1 cellular context compared by ENCODE assay signal in the genomic region with DNA sequence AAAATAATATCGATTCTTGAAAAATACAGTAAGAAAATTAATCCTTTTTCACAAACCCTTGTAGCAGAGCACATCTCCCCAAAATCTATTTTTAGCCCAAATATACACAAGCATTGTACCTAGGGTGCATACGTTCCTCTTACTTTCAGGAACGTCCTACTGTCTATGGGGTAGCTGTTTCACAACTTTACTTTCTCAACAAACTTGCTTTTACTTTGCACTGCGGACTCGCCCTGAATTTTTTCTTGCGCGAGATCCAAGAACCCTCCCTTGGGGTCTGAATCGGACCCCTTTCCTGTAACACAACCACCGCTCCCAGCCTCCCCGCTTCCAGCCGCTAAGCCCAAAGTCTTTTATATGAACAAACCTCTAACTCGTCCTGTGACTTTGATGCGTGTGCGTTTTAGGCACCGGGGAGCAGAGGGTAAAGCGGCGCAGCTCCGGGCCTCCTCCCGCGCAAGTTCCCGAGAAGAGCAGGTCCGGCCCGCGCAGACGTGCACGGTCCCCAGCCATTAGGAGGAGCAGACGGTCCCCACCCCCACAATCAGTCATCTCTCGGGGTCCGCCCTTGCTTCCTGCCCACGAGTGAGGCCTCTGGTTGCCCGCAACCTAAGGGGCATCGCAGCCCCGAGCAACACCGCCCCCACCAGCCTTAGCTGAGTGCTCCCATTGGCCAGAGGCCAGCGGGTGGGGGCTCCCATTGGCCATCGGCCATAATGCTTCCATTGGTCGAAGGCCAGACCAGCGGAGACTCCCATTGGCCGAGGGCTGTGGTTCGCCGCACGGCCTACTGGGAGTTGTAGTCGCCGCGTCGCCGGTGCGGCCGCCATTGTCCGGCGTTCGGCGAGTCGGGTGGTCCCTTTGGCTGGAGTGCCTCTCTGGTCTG.
TF ChIP-seq lines count a peak whose summit lies in the region.

A gene (plus strand): TSS at position 800 of the 886 bp plus-strand sequence. CDS start 127 bp downstream, outside the sequence.

TF ChIP-seq in GM12878, 131 proteins besides CTCF, POLR2A, EP300 and RAD21 (continued from another document and continues in another):
- TF ChIP-seq, protein P1, sequence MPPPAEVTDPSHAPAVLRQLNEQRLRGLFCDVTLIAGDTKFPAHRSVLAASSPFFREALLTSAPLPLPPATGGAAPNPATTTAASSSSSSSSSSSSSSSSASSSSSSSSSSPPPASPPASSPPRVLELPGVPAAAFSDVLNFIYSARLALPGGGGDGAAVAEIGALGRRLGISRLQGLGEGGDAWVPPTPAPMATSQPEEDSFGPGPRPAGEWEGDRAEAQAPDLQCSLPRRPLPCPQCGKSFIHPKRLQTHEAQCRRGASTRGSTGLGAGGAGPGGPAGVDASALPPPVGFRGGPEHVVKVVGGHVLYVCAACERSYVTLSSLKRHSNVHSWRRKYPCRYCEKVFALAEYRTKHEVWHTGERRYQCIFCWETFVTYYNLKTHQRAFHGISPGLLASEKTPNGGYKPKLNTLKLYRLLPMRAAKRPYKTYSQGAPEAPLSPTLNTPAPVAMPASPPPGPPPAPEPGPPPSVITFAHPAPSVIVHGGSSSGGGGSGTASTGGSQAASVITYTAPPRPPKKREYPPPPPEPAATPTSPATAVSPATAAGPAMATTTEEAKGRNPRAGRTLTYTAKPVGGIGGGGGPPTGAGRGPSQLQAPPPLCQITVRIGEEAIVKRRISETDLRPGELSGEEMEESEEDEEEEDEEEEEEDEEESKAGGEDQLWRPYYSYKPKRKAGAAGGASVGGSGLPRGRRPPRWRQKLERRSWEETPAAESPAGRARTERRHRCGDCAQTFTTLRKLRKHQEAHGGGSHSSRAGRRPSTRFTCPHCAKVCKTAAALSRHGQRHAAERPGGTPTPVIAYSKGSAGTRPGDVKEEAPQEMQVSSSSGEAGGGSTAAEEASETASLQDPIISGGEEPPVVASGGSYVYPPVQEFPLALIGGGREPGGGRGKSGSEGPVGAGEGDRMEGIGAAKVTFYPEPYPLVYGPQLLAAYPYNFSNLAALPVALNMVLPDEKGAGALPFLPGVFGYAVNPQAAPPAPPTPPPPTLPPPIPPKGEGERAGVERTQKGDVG (CRISPR knock-in tag; IDR thresholded peaks at IDR 0.05), result no peak
- TF ChIP-seq BACH1 (IDR thresholded peaks at IDR 0.05; ENCODE audit: borderline replicate concordance), result no peak
- TF ChIP-seq, protein P2, sequence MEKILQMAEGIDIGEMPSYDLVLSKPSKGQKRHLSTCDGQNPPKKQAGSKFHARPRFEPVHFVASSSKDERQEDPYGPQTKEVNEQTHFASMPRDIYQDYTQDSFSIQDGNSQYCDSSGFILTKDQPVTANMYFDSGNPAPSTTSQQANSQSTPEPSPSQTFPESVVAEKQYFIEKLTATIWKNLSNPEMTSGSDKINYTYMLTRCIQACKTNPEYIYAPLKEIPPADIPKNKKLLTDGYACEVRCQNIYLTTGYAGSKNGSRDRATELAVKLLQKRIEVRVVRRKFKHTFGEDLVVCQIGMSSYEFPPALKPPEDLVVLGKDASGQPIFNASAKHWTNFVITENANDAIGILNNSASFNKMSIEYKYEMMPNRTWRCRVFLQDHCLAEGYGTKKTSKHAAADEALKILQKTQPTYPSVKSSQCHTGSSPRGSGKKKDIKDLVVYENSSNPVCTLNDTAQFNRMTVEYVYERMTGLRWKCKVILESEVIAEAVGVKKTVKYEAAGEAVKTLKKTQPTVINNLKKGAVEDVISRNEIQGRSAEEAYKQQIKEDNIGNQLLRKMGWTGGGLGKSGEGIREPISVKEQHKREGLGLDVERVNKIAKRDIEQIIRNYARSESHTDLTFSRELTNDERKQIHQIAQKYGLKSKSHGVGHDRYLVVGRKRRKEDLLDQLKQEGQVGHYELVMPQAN (conservative IDR thresholded peaks at IDR 0.05), result no peak
- TF ChIP-seq SUZ12 (IDR thresholded peaks at IDR 0.05; ENCODE audit: unreplicated experiment), result no peak
- TF ChIP-seq TCF7 (IDR thresholded peaks at IDR 0.05; ENCODE audit: borderline replicate concordance), result no peak
- peak; percentile 98 for TF ChIP-seq SP1 (IDR thresholded peaks at IDR 0.05; ENCODE audit: low read depth, low read length)
- no peak for TF ChIP-seq HDAC2 (IDR thresholded peaks at IDR 0.05)
- peak; percentile 61; the same call in 1 of the 2 replicates for TF ChIP-seq TAF1 (IDR thresholded peaks at IDR 0.05; ENCODE audit: borderline replicate concordance, low read depth, low read length)
- TF ChIP-seq NBN (IDR thresholded peaks at IDR 0.05), result peak; percentile 80; the same call in 1 of the 2 replicates
- no peak for TF ChIP-seq LARP7 (IDR thresholded peaks at IDR 0.05)
- TF ChIP-seq ESRRA (IDR thresholded peaks at IDR 0.05; ENCODE audit: low read length), result no peak
- TF ChIP-seq MTA3 (IDR thresholded peaks at IDR 0.05; ENCODE audit: borderline replicate concordance, low read length), result no peak
- no peak for TF ChIP-seq KAT2A (conservative IDR thresholded peaks at IDR 0.05; ENCODE audit: control insufficient read depth, low read depth, low read length)
- peak; percentile 54; the same call in 1 of the 2 replicates for TF ChIP-seq CBX5 (IDR thresholded peaks at IDR 0.05; ENCODE audit: low read depth)
- TF ChIP-seq, protein P3, sequence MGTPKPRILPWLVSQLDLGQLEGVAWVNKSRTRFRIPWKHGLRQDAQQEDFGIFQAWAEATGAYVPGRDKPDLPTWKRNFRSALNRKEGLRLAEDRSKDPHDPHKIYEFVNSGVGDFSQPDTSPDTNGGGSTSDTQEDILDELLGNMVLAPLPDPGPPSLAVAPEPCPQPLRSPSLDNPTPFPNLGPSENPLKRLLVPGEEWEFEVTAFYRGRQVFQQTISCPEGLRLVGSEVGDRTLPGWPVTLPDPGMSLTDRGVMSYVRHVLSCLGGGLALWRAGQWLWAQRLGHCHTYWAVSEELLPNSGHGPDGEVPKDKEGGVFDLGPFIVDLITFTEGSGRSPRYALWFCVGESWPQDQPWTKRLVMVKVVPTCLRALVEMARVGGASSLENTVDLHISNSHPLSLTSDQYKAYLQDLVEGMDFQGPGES (IDR thresholded peaks at IDR 0.05), result peak; percentile 93
- no peak for TF ChIP-seq BRCA1 (IDR thresholded peaks at IDR 0.05; ENCODE audit: low read depth, low read length)
- TF ChIP-seq ZZZ3 (IDR thresholded peaks at IDR 0.05; ENCODE audit: control insufficient read depth, insufficient read length, low read depth), result no peak
- TF ChIP-seq IRF4 (IDR thresholded peaks at IDR 0.05; ENCODE audit: low read depth, low read length), result no peak
- TF ChIP-seq, protein P4, sequence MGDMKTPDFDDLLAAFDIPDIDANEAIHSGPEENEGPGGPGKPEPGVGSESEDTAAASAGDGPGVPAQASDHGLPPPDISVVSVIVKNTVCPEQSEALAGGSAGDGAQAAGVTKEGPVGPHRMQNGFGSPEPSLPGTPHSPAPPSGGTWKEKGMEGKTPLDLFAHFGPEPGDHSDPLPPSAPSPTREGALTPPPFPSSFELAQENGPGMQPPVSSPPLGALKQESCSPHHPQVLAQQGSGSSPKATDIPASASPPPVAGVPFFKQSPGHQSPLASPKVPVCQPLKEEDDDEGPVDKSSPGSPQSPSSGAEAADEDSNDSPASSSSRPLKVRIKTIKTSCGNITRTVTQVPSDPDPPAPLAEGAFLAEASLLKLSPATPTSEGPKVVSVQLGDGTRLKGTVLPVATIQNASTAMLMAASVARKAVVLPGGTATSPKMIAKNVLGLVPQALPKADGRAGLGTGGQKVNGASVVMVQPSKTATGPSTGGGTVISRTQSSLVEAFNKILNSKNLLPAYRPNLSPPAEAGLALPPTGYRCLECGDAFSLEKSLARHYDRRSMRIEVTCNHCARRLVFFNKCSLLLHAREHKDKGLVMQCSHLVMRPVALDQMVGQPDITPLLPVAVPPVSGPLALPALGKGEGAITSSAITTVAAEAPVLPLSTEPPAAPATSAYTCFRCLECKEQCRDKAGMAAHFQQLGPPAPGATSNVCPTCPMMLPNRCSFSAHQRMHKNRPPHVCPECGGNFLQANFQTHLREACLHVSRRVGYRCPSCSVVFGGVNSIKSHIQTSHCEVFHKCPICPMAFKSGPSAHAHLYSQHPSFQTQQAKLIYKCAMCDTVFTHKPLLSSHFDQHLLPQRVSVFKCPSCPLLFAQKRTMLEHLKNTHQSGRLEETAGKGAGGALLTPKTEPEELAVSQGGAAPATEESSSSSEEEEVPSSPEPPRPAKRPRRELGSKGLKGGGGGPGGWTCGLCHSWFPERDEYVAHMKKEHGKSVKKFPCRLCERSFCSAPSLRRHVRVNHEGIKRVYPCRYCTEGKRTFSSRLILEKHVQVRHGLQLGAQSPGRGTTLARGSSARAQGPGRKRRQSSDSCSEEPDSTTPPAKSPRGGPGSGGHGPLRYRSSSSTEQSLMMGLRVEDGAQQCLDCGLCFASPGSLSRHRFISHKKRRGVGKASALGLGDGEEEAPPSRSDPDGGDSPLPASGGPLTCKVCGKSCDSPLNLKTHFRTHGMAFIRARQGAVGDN (IDR thresholded peaks at IDR 0.05), result peak; percentile 50
- no peak for TF ChIP-seq NFIC (IDR thresholded peaks at IDR 0.05; ENCODE audit: low read depth, low read length)
- no peak for TF ChIP-seq MYC (IDR thresholded peaks at IDR 0.05; ENCODE audit: insufficient read depth, insufficient read length, insufficient replicate concordance, low read length, severe bottlenecking)
- no peak for TF ChIP-seq EED (IDR thresholded peaks at IDR 0.05; ENCODE audit: low read depth)
- peak; percentile 95 for TF ChIP-seq CHD2 (IDR thresholded peaks at IDR 0.05; ENCODE audit: borderline replicate concordance, low read depth, low read length)
- no peak for TF ChIP-seq ZNF384 (IDR thresholded peaks at IDR 0.05; ENCODE audit: borderline replicate concordance, low read depth, low read length)
- no peak for TF ChIP-seq SREBF2 (IDR thresholded peaks at IDR 0.05; ENCODE audit: low read length)
- TF ChIP-seq, protein P5, sequence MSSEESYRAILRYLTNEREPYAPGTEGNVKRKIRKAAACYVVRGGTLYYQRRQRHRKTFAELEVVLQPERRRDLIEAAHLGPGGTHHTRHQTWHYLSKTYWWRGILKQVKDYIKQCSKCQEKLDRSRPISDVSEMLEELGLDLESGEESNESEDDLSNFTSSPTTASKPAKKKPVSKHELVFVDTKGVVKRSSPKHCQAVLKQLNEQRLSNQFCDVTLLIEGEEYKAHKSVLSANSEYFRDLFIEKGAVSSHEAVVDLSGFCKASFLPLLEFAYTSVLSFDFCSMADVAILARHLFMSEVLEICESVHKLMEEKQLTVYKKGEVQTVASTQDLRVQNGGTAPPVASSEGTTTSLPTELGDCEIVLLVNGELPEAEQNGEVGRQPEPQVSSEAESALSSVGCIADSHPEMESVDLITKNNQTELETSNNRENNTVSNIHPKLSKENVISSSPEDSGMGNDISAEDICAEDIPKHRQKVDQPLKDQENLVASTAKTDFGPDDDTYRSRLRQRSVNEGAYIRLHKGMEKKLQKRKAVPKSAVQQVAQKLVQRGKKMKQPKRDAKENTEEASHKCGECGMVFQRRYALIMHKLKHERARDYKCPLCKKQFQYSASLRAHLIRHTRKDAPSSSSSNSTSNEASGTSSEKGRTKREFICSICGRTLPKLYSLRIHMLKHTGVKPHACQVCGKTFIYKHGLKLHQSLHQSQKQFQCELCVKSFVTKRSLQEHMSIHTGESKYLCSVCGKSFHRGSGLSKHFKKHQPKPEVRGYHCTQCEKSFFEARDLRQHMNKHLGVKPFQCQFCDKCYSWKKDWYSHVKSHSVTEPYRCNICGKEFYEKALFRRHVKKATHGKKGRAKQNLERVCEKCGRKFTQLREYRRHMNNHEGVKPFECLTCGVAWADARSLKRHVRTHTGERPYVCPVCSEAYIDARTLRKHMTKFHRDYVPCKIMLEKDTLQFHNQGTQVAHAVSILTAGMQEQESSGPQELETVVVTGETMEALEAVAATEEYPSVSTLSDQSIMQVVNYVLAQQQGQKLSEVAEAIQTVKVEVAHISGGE (CRISPR knock-in tag; IDR thresholded peaks at IDR 0.05), result no peak
- no peak; the same call in 1 of the 2 replicates for TF ChIP-seq TARDBP (IDR thresholded peaks at IDR 0.05; ENCODE audit: borderline replicate concordance)
- peak; percentile 95 for TF ChIP-seq HDGF (IDR thresholded peaks at IDR 0.05)
- TF ChIP-seq, protein P6, sequence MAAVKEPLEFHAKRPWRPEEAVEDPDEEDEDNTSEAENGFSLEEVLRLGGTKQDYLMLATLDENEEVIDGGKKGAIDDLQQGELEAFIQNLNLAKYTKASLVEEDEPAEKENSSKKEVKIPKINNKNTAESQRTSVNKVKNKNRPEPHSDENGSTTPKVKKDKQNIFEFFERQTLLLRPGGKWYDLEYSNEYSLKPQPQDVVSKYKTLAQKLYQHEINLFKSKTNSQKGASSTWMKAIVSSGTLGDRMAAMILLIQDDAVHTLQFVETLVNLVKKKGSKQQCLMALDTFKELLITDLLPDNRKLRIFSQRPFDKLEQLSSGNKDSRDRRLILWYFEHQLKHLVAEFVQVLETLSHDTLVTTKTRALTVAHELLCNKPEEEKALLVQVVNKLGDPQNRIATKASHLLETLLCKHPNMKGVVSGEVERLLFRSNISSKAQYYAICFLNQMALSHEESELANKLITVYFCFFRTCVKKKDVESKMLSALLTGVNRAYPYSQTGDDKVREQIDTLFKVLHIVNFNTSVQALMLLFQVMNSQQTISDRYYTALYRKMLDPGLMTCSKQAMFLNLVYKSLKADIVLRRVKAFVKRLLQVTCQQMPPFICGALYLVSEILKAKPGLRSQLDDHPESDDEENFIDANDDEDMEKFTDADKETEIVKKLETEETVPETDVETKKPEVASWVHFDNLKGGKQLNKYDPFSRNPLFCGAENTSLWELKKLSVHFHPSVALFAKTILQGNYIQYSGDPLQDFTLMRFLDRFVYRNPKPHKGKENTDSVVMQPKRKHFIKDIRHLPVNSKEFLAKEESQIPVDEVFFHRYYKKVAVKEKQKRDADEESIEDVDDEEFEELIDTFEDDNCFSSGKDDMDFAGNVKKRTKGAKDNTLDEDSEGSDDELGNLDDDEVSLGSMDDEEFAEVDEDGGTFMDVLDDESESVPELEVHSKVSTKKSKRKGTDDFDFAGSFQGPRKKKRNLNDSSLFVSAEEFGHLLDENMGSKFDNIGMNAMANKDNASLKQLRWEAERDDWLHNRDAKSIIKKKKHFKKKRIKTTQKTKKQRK (IDR thresholded peaks at IDR 0.05; ENCODE audit: low read depth, low read length), result no peak
- TF ChIP-seq NFXL1 (IDR thresholded peaks at IDR 0.05; ENCODE audit: borderline replicate concordance), result no peak
- no peak for TF ChIP-seq WRNIP1 (IDR thresholded peaks at IDR 0.05; ENCODE audit: borderline replicate concordance, low read depth, low read length)
- TF ChIP-seq, protein P7, sequence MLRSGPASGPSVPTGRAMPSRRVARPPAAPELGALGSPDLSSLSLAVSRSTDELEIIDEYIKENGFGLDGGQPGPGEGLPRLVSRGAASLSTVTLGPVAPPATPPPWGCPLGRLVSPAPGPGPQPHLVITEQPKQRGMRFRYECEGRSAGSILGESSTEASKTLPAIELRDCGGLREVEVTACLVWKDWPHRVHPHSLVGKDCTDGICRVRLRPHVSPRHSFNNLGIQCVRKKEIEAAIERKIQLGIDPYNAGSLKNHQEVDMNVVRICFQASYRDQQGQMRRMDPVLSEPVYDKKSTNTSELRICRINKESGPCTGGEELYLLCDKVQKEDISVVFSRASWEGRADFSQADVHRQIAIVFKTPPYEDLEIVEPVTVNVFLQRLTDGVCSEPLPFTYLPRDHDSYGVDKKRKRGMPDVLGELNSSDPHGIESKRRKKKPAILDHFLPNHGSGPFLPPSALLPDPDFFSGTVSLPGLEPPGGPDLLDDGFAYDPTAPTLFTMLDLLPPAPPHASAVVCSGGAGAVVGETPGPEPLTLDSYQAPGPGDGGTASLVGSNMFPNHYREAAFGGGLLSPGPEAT (IDR thresholded peaks at IDR 0.05; ENCODE audit: low read depth), result peak; percentile 58; the same call in 1 of the 2 replicates
- TF ChIP-seq SMAD1 (IDR thresholded peaks at IDR 0.05; ENCODE audit: low read depth, partially characterized antibody), result no peak
- 0 out of 4 replicates have a peak, but pooled peaks of 1 of the 2 experiments have one; percentile 19 for TF ChIP-seq IKZF2 (IDR thresholded peaks at IDR 0.05)
- TF ChIP-seq HDAC6 (IDR thresholded peaks at IDR 0.05; ENCODE audit: unreplicated experiment), result no peak
- TF ChIP-seq TCF3 (IDR thresholded peaks at IDR 0.05; ENCODE audit: borderline replicate concordance, insufficient read depth, low read depth, low read length), result no peak
- peak; percentile 82 for TF ChIP-seq POLR2AphosphoS5 (IDR thresholded peaks at IDR 0.05; ENCODE audit: low read length)
- no peak for TF ChIP-seq CEBPB (IDR thresholded peaks at IDR 0.05; ENCODE audit: borderline replicate concordance in 1 of 2, low read depth in 2 of 2, low read length in 2 of 2)
